2 cellular contexts compared by ENCODE assay signal in genomic region chr4:148847544-148847943, GRCh38.
TF ChIP-seq lines count a peak whose summit lies in the region.

No MANE protein-coding gene starts in this region.

TF ChIP-seq in SK-N-SH, 30 proteins besides CTCF, POLR2A, EP300 and RAD21:
- TF ChIP-seq IRF3 (IDR thresholded peaks at IDR 0.05; ENCODE audit: low read depth, low read length) (no peak), USF2 (IDR thresholded peaks at IDR 0.05; ENCODE audit: borderline replicate concordance, low read depth, low read length) (no peak), FOSL2 (IDR thresholded peaks at IDR 0.05; ENCODE audit: borderline replicate concordance, low read depth) (no peak)

TF ChIP-seq in SK-N-SH treated with all-trans-retinoic acid at 6 μM for 48 hours, 23 proteins besides CTCF, POLR2A, EP300 and RAD21 (continued from another document):
- TF ChIP-seq ZFP3 (CRISPR knock-in tag; IDR thresholded peaks at IDR 0.05) (no peak), TCF4 (CRISPR knock-in tag; IDR thresholded peaks at IDR 0.05; ENCODE audit: borderline replicate concordance) (no peak), ZNF8 (CRISPR knock-in tag; IDR thresholded peaks at IDR 0.05) (no peak), POU6F1 (CRISPR knock-in tag; IDR thresholded peaks at IDR 0.05; ENCODE audit: borderline replicate concordance, low read depth) (no peak), BACH2 (CRISPR knock-in tag; IDR thresholded peaks at IDR 0.05; ENCODE audit: borderline replicate concordance) (no peak), ESRRG (CRISPR knock-in tag; IDR thresholded peaks at IDR 0.05) (no peak), ZC3H10 (CRISPR knock-in tag; IDR thresholded peaks at IDR 0.05) (no peak), ARNTL (CRISPR knock-in tag; IDR thresholded peaks at IDR 0.05; ENCODE audit: borderline replicate concordance, low read depth) (no peak), GLIS3 (CRISPR knock-in tag; IDR thresholded peaks at IDR 0.05) (no peak), PATZ1 (CRISPR knock-in tag; IDR thresholded peaks at IDR 0.05; ENCODE audit: borderline replicate concordance) (no peak), CSRNP3 (CRISPR knock-in tag; IDR thresholded peaks at IDR 0.05) (no peak), TSHZ2 (CRISPR knock-in tag; IDR thresholded peaks at IDR 0.05) (no peak), OSR1 (CRISPR knock-in tag; IDR thresholded peaks at IDR 0.05) (no peak)
